Comparison of ENCODE assay signal across 23 cellular contexts in genomic region chr6:55836945-55837344, GRCh38. TPM values are rescaled to one million over a fixed set of nuclear protein-coding genes. Genes with fewer than 3 reads are reported as not detected.
DNase-seq lines count a peak whose midpoint lies in the region; ATAC-seq lines count a peak whose summit lies in the region.
"Had no signal": no experiment of that assay in that cellular context is flagged by ENCODE, and none has a peak within 500 bp of the region (broad histone marks: within the 10 kb centered on the region; RNA-seq: fewer than 3 reads in every experiment).

No MANE protein-coding gene starts in this region.

- H3K4ac ChIP-seq in mesenchymal stem cell (ENCODE audit: low read depth in 1 of 2, low read length in 2 of 2) = no peak overlapping the region

- H3K9me3 ChIP-seq in mesenchymal stem cell (ENCODE audit: control insufficient read depth, low read length) = no peaks in the 10 kb centered on the region
- H3K9me3 ChIP-seq: Peyer's patch had no signal

- H3K23ac ChIP-seq in mesenchymal stem cell (ENCODE audit: low read length in 2 of 2) = no peak overlapping the region

- H3K18ac ChIP-seq in mesenchymal stem cell (ENCODE audit: low read depth in 1 of 2, low read length in 2 of 2) = no peak overlapping the region

- no peak overlapping the region for H4K91ac ChIP-seq in mesenchymal stem cell (ENCODE audit: low read length)

- no peaks in the 10 kb centered on the region for H3K79me1 ChIP-seq in mesenchymal stem cell (replicated peaks; ENCODE audit: low read length, poor library complexity, severe bottlenecking)

- no peaks in the 10 kb centered on the region for H3K4me1 Mint-ChIP-seq in activated naive CD8-positive, alpha-beta T cell treated with anti-CD3 and anti-CD28 coated beads, Interleukin-2, amount 50 U/mL, for 24 hours
- no peaks in the 10 kb centered on the region for H3K4me1 Mint-ChIP-seq in activated T-cell treated with anti-CD3 and anti-CD28 coated beads, Interleukin-2, amount 50 U/mL, for 4 hours (ENCODE audit: low read depth)
- H3K4me1 Mint-ChIP-seq: IgD-negative memory B cell had no signal

- H3K9ac ChIP-seq in mesenchymal stem cell (ENCODE audit: low read length) = peak overlapping the region; percentile 53
- H3K9ac ChIP-seq: KMS-11 had no signal

- no peak overlapping the region for H4K8ac ChIP-seq in mesenchymal stem cell (ENCODE audit: low read length)

- no peak overlapping the region for H2BK120ac ChIP-seq in mesenchymal stem cell (ENCODE audit: low read depth, low read length)

- no peak overlapping the region for H3K4me3 Mint-ChIP-seq in activated naive CD8-positive, alpha-beta T cell treated with anti-CD3 and anti-CD28 coated beads, Interleukin-2, amount 50 U/mL, for 24 hours
- no peak overlapping the region for H3K4me3 Mint-ChIP-seq in activated T-cell treated with anti-CD3 and anti-CD28 coated beads, Interleukin-2, amount 50 U/mL, for 4 hours
- H3K4me3 Mint-ChIP-seq: IgD-negative memory B cell had no signal

- peaks cover 5% of the 10 kb centered on the region for H3K9me3 Mint-ChIP-seq in activated naive CD8-positive, alpha-beta T cell treated with anti-CD3 and anti-CD28 coated beads, Interleukin-2, amount 50 U/mL, for 24 hours
- peaks cover 3% of the 10 kb centered on the region for H3K9me3 Mint-ChIP-seq in activated T-cell treated with anti-CD3 and anti-CD28 coated beads, Interleukin-2, amount 50 U/mL, for 4 hours

- H3K27me3 Mint-ChIP-seq in activated naive CD8-positive, alpha-beta T cell treated with anti-CD3 and anti-CD28 coated beads, Interleukin-2, amount 50 U/mL, for 24 hours = no peaks in the 10 kb centered on the region
- no peaks in the 10 kb centered on the region for H3K27me3 Mint-ChIP-seq in activated T-cell treated with anti-CD3 and anti-CD28 coated beads, Interleukin-2, amount 50 U/mL, for 4 hours (ENCODE audit: low read depth)
- H3K27me3 Mint-ChIP-seq: IgD-negative memory B cell had no signal

- DNase-seq in Right ventricle myocardium inferior (ENCODE audit: missing footprints) = no peak
- DNase-seq in cardiac septum (ENCODE audit: low spot score) = no peak
- DNase-seq in left cardiac atrium = peak; percentile 17
- DNase-seq in mesenchymal stem cell = no peak
- DNase-seq in activated naive CD8-positive, alpha-beta T cell treated with anti-CD3 and anti-CD28 coated beads, Interleukin-2, amount 50 U/mL, for 24 hours = no peak
- DNase-seq in SW480 (ENCODE audit: low spot score) = no peak
- no peak for DNase-seq in activated T-cell treated with anti-CD3 and anti-CD28 coated beads, Interleukin-2, amount 50 U/mL, for 4 hours
- DNase-seq: 8988T, DMS153, DND-41, NCI-H1048, NCI-H1417, NCI-H1694 treated with DMSO at 0.1 percent for 48 hours, NCI-H2081, NCI-H2227 treated with DMSO at 0.1 percent for 48 hours, NCI-H526 treated with DMSO at 0.1 percent for 48 hours, Peyer's patch had no signal

- no peaks in the 10 kb centered on the region for H3K36me3 ChIP-seq in mesenchymal stem cell (ENCODE audit: control insufficient read depth in 1 of 2, insufficient read depth in 2 of 2, low read depth in 1 of 2, low read length in 2 of 2)
- H3K36me3 ChIP-seq: Peyer's patch had no signal

- H3K27me3 ChIP-seq in mesenchymal stem cell (ENCODE audit: control insufficient read depth in 1 of 2, insufficient read depth in 1 of 2, low read length in 2 of 2) = no peaks in the 10 kb centered on the region
- H3K27me3 ChIP-seq: Peyer's patch, SJCRH30 had no signal

- no peak overlapping the region for H3K27ac Mint-ChIP-seq in activated naive CD8-positive, alpha-beta T cell treated with anti-CD3 and anti-CD28 coated beads, Interleukin-2, amount 50 U/mL, for 24 hours
- H3K27ac Mint-ChIP-seq: IgD-negative memory B cell had no signal

- H2BK5ac ChIP-seq in mesenchymal stem cell (ENCODE audit: low read depth, low read length, poor library complexity, severe bottlenecking) = no peak overlapping the region

- ATAC-seq in Right ventricle myocardium inferior (peak; percentile 44), left cardiac atrium (peak; percentile 55 to 70), GM19397 (IDR thresholded peaks at IDR 0.05; ENCODE audit: unreplicated experiment) (no peak)
- no peak for ATAC-seq in activated naive CD8-positive, alpha-beta T cell treated with anti-CD3 and anti-CD28 coated beads, Interleukin-2, amount 50 U/mL, for 24 hours
- ATAC-seq in activated T-cell treated with anti-CD3 and anti-CD28 coated beads, Interleukin-2, amount 50 U/mL, for 4 hours = no peak

- H3K4me2 ChIP-seq in mesenchymal stem cell (ENCODE audit: low read length, poor library complexity, severe bottlenecking) = no peak overlapping the region
- H3K4me2 ChIP-seq: KMS-11 had no signal

- H3K14ac ChIP-seq in mesenchymal stem cell (ENCODE audit: low read length in 2 of 2) = no peak overlapping the region

- H2AFZ ChIP-seq in mesenchymal stem cell (ENCODE audit: low read depth, low read length) = no peak overlapping the region

- H2BK12ac ChIP-seq in mesenchymal stem cell (ENCODE audit: low read length in 2 of 2) = no peak overlapping the region

- no peak overlapping the region for H3K27ac ChIP-seq in mesenchymal stem cell (ENCODE audit: low read length, poor library complexity, severe bottlenecking)
- H3K27ac ChIP-seq: KMS-11, Peyer's patch, SJCRH30 had no signal

- no peaks in the 10 kb centered on the region for H3K4me1 ChIP-seq in mesenchymal stem cell (ENCODE audit: control insufficient read depth, insufficient read depth, low read depth, low read length)
- H3K4me1 ChIP-seq: Peyer's patch, SJCRH30 had no signal

- intact Hi-C loops in Right ventricle myocardium inferior (cut with DNase I) (no loop called here), cardiac septum (cut with DNase I) (no loop called here), left cardiac atrium (cut with DNase I) (no loop called here)

- H3K4me3 ChIP-seq in mesenchymal stem cell (ENCODE audit: insufficient read depth in 1 of 2, low read depth in 1 of 2, low read length in 2 of 2) = no peak overlapping the region
- H3K4me3 ChIP-seq: Peyer's patch, SJCRH30 had no signal

- no CpG with 5 or more reads among the region's 4 CpGs for WGBS in mesenchymal stem cell

- H3K36me3 Mint-ChIP-seq in activated naive CD8-positive, alpha-beta T cell treated with anti-CD3 and anti-CD28 coated beads, Interleukin-2, amount 50 U/mL, for 24 hours (ENCODE audit: low read depth) = no peaks in the 10 kb centered on the region
- no peaks in the 10 kb centered on the region for H3K36me3 Mint-ChIP-seq in activated T-cell treated with anti-CD3 and anti-CD28 coated beads, Interleukin-2, amount 50 U/mL, for 4 hours (ENCODE audit: insufficient read depth)
- H3K36me3 Mint-ChIP-seq: IgD-negative memory B cell had no signal

- H2AK5ac ChIP-seq in mesenchymal stem cell (ENCODE audit: low read length, severe bottlenecking) = no peak overlapping the region

- H2BK15ac ChIP-seq in mesenchymal stem cell (ENCODE audit: low read depth, poor library complexity, severe bottlenecking) = no peak overlapping the region

RNA-seq across cellular contexts. Expression of gene BMP5, which starts 38.4 kb away (rescaled TPM):
- 2.3 TPM for total RNA-seq in Right ventricle myocardium inferior
- total RNA-seq in cardiac septum = 1.4 TPM
- total RNA-seq in left cardiac atrium = 1 to 10 TPM; 4.6 to 5.2 TPM
- polyA plus RNA-seq in mesenchymal stem cell (2013, experiment 1 of 2) = 8.7 TPM
- polyA plus RNA-seq in mesenchymal stem cell (2013, experiment 2 of 2) = 9.5 TPM
- not detected for total RNA-seq in activated T-cell treated with anti-CD3 and anti-CD28 coated beads, Interleukin-2, amount 50 U/mL, for 4 hours
- total RNA-seq: OCI-LY7 had no signal
- polyA plus RNA-seq: BJ, IgD-negative memory B cell had no signal

Comparison
In these comparisons a context has a peak if more than half of its experiments do, and no peak if none do; other contexts are left out.
1. ATAC-seq: peak in Right ventricle myocardium inferior (single experiment) and left cardiac atrium (2 of 2); none in activated naive CD8-positive, alpha-beta T cell treated with anti-CD3 and anti-CD28 coated beads, Interleukin-2, amount 50 U/mL, for 24 hours (single experiment), GM19397 (single experiment) and activated T-cell treated with anti-CD3 and anti-CD28 coated beads, Interleukin-2, amount 50 U/mL, for 4 hours (0 of 2).